ENCODE assay signal across 13 cellular contexts in the genomic region with DNA sequence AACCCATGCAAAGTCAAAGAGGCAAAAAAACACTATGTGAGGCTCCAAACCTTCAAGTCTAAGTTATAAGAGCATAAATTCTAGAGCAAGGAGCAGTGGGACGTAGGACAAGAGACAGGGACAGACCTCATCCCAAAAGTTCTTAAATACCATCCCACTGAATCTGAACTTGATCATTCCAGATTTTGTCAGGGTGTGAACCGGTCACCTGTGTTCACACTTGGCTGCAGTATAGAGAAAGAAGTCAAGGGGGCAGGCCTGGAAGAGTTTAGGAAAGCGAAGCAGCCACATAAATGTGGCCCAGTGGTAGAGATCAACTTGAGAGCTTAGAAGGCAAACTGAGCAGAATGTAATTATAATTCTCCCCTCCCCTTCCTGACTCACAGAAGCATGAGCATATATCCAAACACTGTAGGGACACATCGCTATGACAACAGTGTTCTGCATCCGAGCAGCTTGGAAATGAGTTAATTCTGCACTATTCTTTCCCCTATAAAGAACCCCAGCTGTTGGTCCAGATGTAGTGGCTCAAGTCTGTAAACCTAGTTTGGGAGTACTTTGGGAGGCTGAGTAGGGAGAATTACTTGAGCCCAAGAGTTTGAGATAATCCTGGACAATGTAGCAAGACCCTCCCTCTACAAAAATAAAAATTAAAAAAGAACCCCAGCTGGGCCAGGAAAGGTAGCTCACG. TPM values are rescaled to one million over a fixed set of nuclear protein-coding genes. Genes with fewer than 3 reads are reported as not detected.
DNase-seq lines count a peak whose midpoint lies in the region; ATAC-seq and TF ChIP-seq lines count a peak whose summit lies in the region.
"Had no signal": no experiment of that assay in that cellular context is flagged by ENCODE, and none has a peak within 500 bp of the region (broad histone marks: within the 10 kb centered on the region; RNA-seq: fewer than 3 reads in every experiment).

No MANE protein-coding gene starts in this region.

- intact Hi-C loops in posterior cingulate gyrus (cut with DNase I): no loop called here

- peaks cover 4% of the 10 kb centered on the region for H3K36me3 Mint-ChIP-seq in glutamatergic neuron (ENCODE audit: unreplicated experiment)

- ATAC-seq in HG03135 (IDR thresholded peaks at IDR 0.05; ENCODE audit: unreplicated experiment): no peak

- peak overlapping the region; percentile 46 for H3K4me3 Mint-ChIP-seq in glutamatergic neuron (ENCODE audit: unreplicated experiment)

- DNase-seq in A172 (ENCODE audit: low spot score) (peak; percentile 22), GM04504 (ENCODE audit: low read depth) (peak; percentile 42), amniotic epithelial cell (ENCODE audit: low read depth) (peak; percentile 54), glutamatergic neuron (no peak), NCI-H2196 treated with DMSO at 0.1 percent for 48 hours (lab: John Stamatoyannopoulos, UW; ENCODE audit: unreplicated experiment) (no peak), HK-2 (ENCODE audit: unreplicated experiment) (no peak), posterior cingulate gyrus (no peak)
- DNase-seq: activated CD4-positive, alpha-beta T cell treated with anti-CD3 and anti-CD28 coated beads, Interleukin-2, amount 50 U/mL, for 4 hours; CD4-positive, alpha-beta memory T cell; NCI-H774; stimulated activated CD4-positive, alpha-beta T cell treated with anti-CD3 and anti-CD28 coated beads, Interleukin-4, amount 100 ng/mL, for 24 hours had no signal

- peaks cover 6% of the 10 kb centered on the region for H3K27me3 Mint-ChIP-seq in glutamatergic neuron (ENCODE audit: unreplicated experiment)
- H3K27me3 Mint-ChIP-seq: activated naive CD8-positive, alpha-beta T cell; CD4-positive, alpha-beta memory T cell had no signal

- peaks cover 9% of the 10 kb centered on the region for H3K4me1 Mint-ChIP-seq in glutamatergic neuron (ENCODE audit: low read depth, unreplicated experiment)

- no peak for TF ChIP-seq CTCF in glutamatergic neuron (IDR thresholded peaks at IDR 0.05; ENCODE audit: partially characterized antibody, unreplicated experiment)

- H3K27ac Mint-ChIP-seq in glutamatergic neuron (ENCODE audit: unreplicated experiment): peak overlapping the region; percentile 36
- H3K27ac Mint-ChIP-seq: activated naive CD8-positive, alpha-beta T cell had no signal

- H3K9me3 Mint-ChIP-seq in glutamatergic neuron (ENCODE audit: unreplicated experiment): peaks cover 15% of the 10 kb centered on the region

RNA-seq across cellular contexts. Expression of a gene that starts 2.7 kb away (rescaled TPM):
- total RNA-seq in A172 (2014; rRNA removed; shearing (Covaris generic)): 90.9 and 96.0 TPM in 2 replicates
- 35.7 TPM for total RNA-seq in glutamatergic neuron (ENCODE audit: unreplicated experiment)

RNA-seq across cellular contexts. Expression of a gene that starts 2.9 kb away (rescaled TPM):
- 18.3 and 20.5 TPM in 2 replicates for total RNA-seq in A172 (2014; rRNA removed; shearing (Covaris generic))
- 41.1 TPM for total RNA-seq in glutamatergic neuron (ENCODE audit: unreplicated experiment)

RNA-seq across cellular contexts. Expression of a gene that starts 20.7 kb away (rescaled TPM):
- total RNA-seq in A172 (2014; rRNA removed; shearing (Covaris generic)): 0.12 TPM in 1 of 2 replicates, not detected in the other
- 1.9 TPM for total RNA-seq in glutamatergic neuron (ENCODE audit: unreplicated experiment)

RNA-seq across cellular contexts. Expression of a gene that starts 57.7 kb away (rescaled TPM):
- total RNA-seq in A172 (2014; rRNA removed; shearing (Covaris generic)): 44.6 and 51.9 TPM in 2 replicates
- total RNA-seq in glutamatergic neuron (ENCODE audit: unreplicated experiment): 29.1 TPM

RNA-seq across cellular contexts. Expression of a gene that starts 57.9 kb away (rescaled TPM):
- total RNA-seq in A172 (2014; rRNA removed; shearing (Covaris generic)): 31.9 and 35.8 TPM in 2 replicates
- total RNA-seq in glutamatergic neuron (ENCODE audit: unreplicated experiment): 98.9 TPM

Comparison
In these comparisons a context has a peak if more than half of its experiments do, and no peak if none do; other contexts are left out.
1. DNase-seq: peak in A172 (single experiment), GM04504 (single experiment) and amniotic epithelial cell (single experiment); none in glutamatergic neuron (single experiment), NCI-H2196 treated with DMSO at 0.1 percent for 48 hours (single experiment), HK-2 (single experiment) and posterior cingulate gyrus (0 of 10).